Comparison of ENCODE assay signal across 16 cellular contexts in genomic region chr17:44216173-44216572, GRCh38. TPM values are rescaled to one million over a fixed set of nuclear protein-coding genes. Genes with fewer than 3 reads are reported as not detected.
DNase-seq lines count a peak whose midpoint lies in the region; ATAC-seq and TF ChIP-seq lines count a peak whose summit lies in the region.
"Had no signal": no experiment of that assay in that cellular context is flagged by ENCODE, and none has a peak within 500 bp of the region (broad histone marks: within the 10 kb centered on the region; RNA-seq: fewer than 3 reads in every experiment).

No MANE protein-coding gene starts in this region.

- peaks cover 0 to 66% (median 53%) of the 10 kb centered on the region in 6 donors for H3K36me3 ChIP-seq in spleen

- CTCF ChIA-PET in activated CD8-positive, alpha-beta T cell treated with anti-CD3 and anti-CD28 coated beads, Interleukin-2, amount 10 ng/mL, durations not matched to agents 7 days and 5 days (lab: Charles Lee), result interaction anchor here (0.8 to 4.6 kb wide), 15 partner anchors 10 to 318 kb away, joined by 3 to 37 read pairs (median 6); partner anchors contain the start of genes GRN and SLC25A39

- H3K9me3 ChIP-seq in spleen, result no peaks in the 10 kb centered on the region
- H3K9me3 ChIP-seq: colonic mucosa, gastrocnemius medialis, thoracic aorta had no signal

- 30 to 50% (median 42%) methylated on average over 5 of the region's 5 CpGs for WGBS in spleen, 5 donors

- no peak for TF ChIP-seq CTCF in spleen (IDR thresholded peaks at IDR 0.05 in 8 of 11, conservative IDR thresholded peaks at IDR 0.05 in 3 of 11)

- POLR2A ChIA-PET in activated CD8-positive, alpha-beta T cell treated with anti-CD3 and anti-CD28 coated beads, Interleukin-2, amount 10 ng/mL, durations not matched to agents 7 days and 5 days (lab: Charles Lee), result interaction anchor here (0.6 to 6.6 kb wide), 9 partner anchors 8 to 130 kb away, joined by 3 to 59 read pairs (median 4); partner anchors contain the start of genes ATXN7L3, HDAC5 and SLC25A39

- H3K4me1 Mint-ChIP-seq in IgD-negative memory B cell, result peaks cover 22 to 49% (median 39%) of the 10 kb centered on the region in 3 donors
- peaks cover 52% of the 10 kb centered on the region for H3K4me1 Mint-ChIP-seq in activated CD8-positive, alpha-beta T cell treated with anti-CD3 and anti-CD28 coated beads, Interleukin-2, amount 10 ng/mL, durations not matched to agents 7 days and 5 days (ENCODE audit: low read depth)

- H3K36me3 Mint-ChIP-seq in IgD-negative memory B cell, result peaks cover 7% of the 10 kb centered on the region
- H3K36me3 Mint-ChIP-seq in activated CD8-positive, alpha-beta T cell treated with anti-CD3 and anti-CD28 coated beads, Interleukin-2, amount 10 ng/mL, durations not matched to agents 7 days and 5 days (ENCODE audit: low read depth), result peaks cover 56% of the 10 kb centered on the region

- peak overlapping the region; percentile 96 to 97 (median 97) for H3K27ac Mint-ChIP-seq in IgD-negative memory B cell
- H3K27ac Mint-ChIP-seq in activated CD8-positive, alpha-beta T cell treated with anti-CD3 and anti-CD28 coated beads, Interleukin-2, amount 10 ng/mL, durations not matched to agents 7 days and 5 days, result peak overlapping the region; percentile 85

- H3K4me3 ChIP-seq in spleen, result peak overlapping the region in 6 of 8 donors; percentile 2 to 96 (median 54)
- H3K4me3 ChIP-seq: colonic mucosa, gastrocnemius medialis, thoracic aorta had no signal

- H3K27me3 ChIP-seq in spleen (replicated peaks in 1 of 7), result no peaks in the 10 kb centered on the region
- H3K27me3 ChIP-seq: colonic mucosa, gastrocnemius medialis had no signal

- H3K4me3 Mint-ChIP-seq in IgD-negative memory B cell, result peak overlapping the region; percentile 83 to 93 (median 90)
- H3K4me3 Mint-ChIP-seq in activated CD8-positive, alpha-beta T cell treated with anti-CD3 and anti-CD28 coated beads, Interleukin-2, amount 10 ng/mL, durations not matched to agents 7 days and 5 days, result peak overlapping the region; percentile 97

- no peaks in the 10 kb centered on the region for H3K9me3 Mint-ChIP-seq in IgD-negative memory B cell
- H3K9me3 Mint-ChIP-seq in activated CD8-positive, alpha-beta T cell treated with anti-CD3 and anti-CD28 coated beads, Interleukin-2, amount 10 ng/mL, durations not matched to agents 7 days and 5 days (ENCODE audit: insufficient read depth), result no peaks in the 10 kb centered on the region

- peak overlapping the region; percentile 55 to 100 (median 98) for H3K27ac ChIP-seq in spleen
- H3K27ac ChIP-seq: colonic mucosa, thoracic aorta had no signal

- H3K27me3 Mint-ChIP-seq in IgD-negative memory B cell, result no peaks in the 10 kb centered on the region
- H3K27me3 Mint-ChIP-seq in activated CD8-positive, alpha-beta T cell treated with anti-CD3 and anti-CD28 coated beads, Interleukin-2, amount 10 ng/mL, durations not matched to agents 7 days and 5 days (ENCODE audit: low read depth), result no peaks in the 10 kb centered on the region

- ATAC-seq in activated CD8-positive, alpha-beta T cell treated with anti-CD3 and anti-CD28 coated beads, Interleukin-2, amount 10 ng/mL, durations not matched to agents 7 days and 5 days, result no peak
- no peak for ATAC-seq in GM18519 (IDR thresholded peaks at IDR 0.05; ENCODE audit: low FRiP score, unreplicated experiment)
- ATAC-seq: gastrocnemius medialis, HCT116 had no signal

- DNase-seq in NOMO-1 treated with DMSO at 0.1 percent for 48 hours (lab: John Stamatoyannopoulos, UW; ENCODE audit: unreplicated experiment) (peak; percentile 22), NOMO-1 treated with dmso at 0.1 percent for 144 hours (lab: John Stamatoyannopoulos, UW; ENCODE audit: unreplicated experiment) (no peak), spleen (peak; percentile 87), cerebellar nuclear complex (lab: John Stamatoyannopoulos, UW) (no peak), NCI-H524 treated with DMSO at 0.1 percent for 48 hours (lab: John Stamatoyannopoulos, UW) (no peak)
- peak; percentile 75 for DNase-seq in activated CD8-positive, alpha-beta T cell treated with anti-CD3 and anti-CD28 coated beads, Interleukin-2, amount 10 ng/mL, durations not matched to agents 7 days and 5 days
- DNase-seq: activated effector memory CD4-positive, alpha-beta T cell treated with Interleukin-2 at 50 U/mL for 16 hours; colonic mucosa; gastrocnemius medialis; NCI-H1092 treated with DMSO at 0.1 percent for 48 hours; occipital lobe; stimulated activated CD4-positive, alpha-beta T cell treated with anti-CD3 and anti-CD28 coated beads, Interleukin-2, amount 100 ng/mL, for 24 hours had no signal

- no peak for TF ChIP-seq POLR2A in spleen (IDR thresholded peaks at IDR 0.05)

- peaks cover 21 to 75% (median 51%) of the 10 kb centered on the region in 6 donors for H3K4me1 ChIP-seq in spleen
- H3K4me1 ChIP-seq: colonic mucosa had no signal

- intact Hi-C loops in spleen (cut with DNase I; ENCODE audit: low total_unique reads), result no loop called here

RNA-seq across cellular contexts. Expression of gene UBTF, which starts 3.3 kb away (rescaled TPM):
- polyA plus RNA-seq in IgD-negative memory B cell, result 74.3 TPM
- total RNA-seq in activated CD8-positive, alpha-beta T cell treated with anti-CD3 and anti-CD28 coated beads, Interleukin-2, amount 10 ng/mL, durations not matched to agents 7 days and 5 days, result 100 to 1,000 TPM; 165 to 182 TPM
- 100 to 1,000 TPM in 3 of 7 donors, 10 to 100 TPM in 4; 77.0 to 113 (median 94.8) TPM for total RNA-seq in spleen
- polyA plus RNA-seq in spleen, result 10 to 100 TPM; 43.2 to 67.0 (median 43.9) TPM

RNA-seq across cellular contexts. Expression of gene ATXN7L3, which starts 16.5 kb away (rescaled TPM):
- 15.4 TPM for polyA plus RNA-seq in IgD-negative memory B cell
- total RNA-seq in activated CD8-positive, alpha-beta T cell treated with anti-CD3 and anti-CD28 coated beads, Interleukin-2, amount 10 ng/mL, durations not matched to agents 7 days and 5 days, result 100 to 1,000 TPM; 116 to 120 TPM
- 10 to 100 TPM; 51.3 to 96.2 (median 68.4) TPM for total RNA-seq in spleen
- polyA plus RNA-seq in spleen, result 10 to 100 TPM; 25.2 to 55.5 (median 27.2) TPM

RNA-seq across cellular contexts. Expression of gene TMUB2, which starts 29.4 kb away (rescaled TPM):
- polyA plus RNA-seq in IgD-negative memory B cell (43.0 TPM), spleen (10 to 100 TPM; 26.8 to 49.4 (median 43.1) TPM)
- total RNA-seq in activated CD8-positive, alpha-beta T cell treated with anti-CD3 and anti-CD28 coated beads, Interleukin-2, amount 10 ng/mL, durations not matched to agents 7 days and 5 days, result 10 to 100 TPM; 26.7 to 27.9 TPM
- 10 to 100 TPM; 41.9 to 59.0 (median 43.8) TPM for total RNA-seq in spleen

RNA-seq across cellular contexts. Expression of gene ASB16, which starts 45.7 kb away (rescaled TPM):
- polyA plus RNA-seq in IgD-negative memory B cell (not detected), spleen (under 1 TPM in 2 of 3 donors, not detected in 1; 0.09 to 0.16 TPM)
- under 1 TPM; 0.26 to 0.42 TPM for total RNA-seq in activated CD8-positive, alpha-beta T cell treated with anti-CD3 and anti-CD28 coated beads, Interleukin-2, amount 10 ng/mL, durations not matched to agents 7 days and 5 days
- total RNA-seq in spleen, result under 1 TPM in 1 of 7 donors, not detected in 6; 0.57 TPM
- total RNA-seq: occipital lobe had no signal

RNA-seq across cellular contexts. Expression of gene SLC4A1, which starts 51.8 kb away (rescaled TPM):
- polyA plus RNA-seq in IgD-negative memory B cell, result not detected
- not detected for total RNA-seq in activated CD8-positive, alpha-beta T cell treated with anti-CD3 and anti-CD28 coated beads, Interleukin-2, amount 10 ng/mL, durations not matched to agents 7 days and 5 days
- total RNA-seq in spleen, result 100 to 1,000 TPM in 1 of 7 donors, 10 to 100 TPM in 4, 1 to 10 TPM in 2; 2.2 to 315 (median 10.5) TPM
- 10 to 100 TPM in 1 of 3 donors, under 1 TPM in 2; 0.04 to 14.7 (median 0.30) TPM for polyA plus RNA-seq in spleen

Comparison
In these comparisons a context has a peak if more than half of its experiments do, and no peak if none do; other contexts are left out.
1. DNase-seq: peak in NOMO-1 treated with DMSO at 0.1 percent for 48 hours (single experiment), activated CD8-positive, alpha-beta T cell treated with anti-CD3 and anti-CD28 coated beads, Interleukin-2, amount 10 ng/mL, durations not matched to agents 7 days and 5 days (single experiment) and spleen (single experiment); none in NOMO-1 treated with dmso at 0.1 percent for 144 hours (single experiment), cerebellar nuclear complex (0 of 2) and NCI-H524 treated with DMSO at 0.1 percent for 48 hours (single experiment).